In genomic region chr1:70907563-70908310, GRCh38 we compare ENCODE assay signal across 17 cellular contexts.
"Had no signal": no experiment of that assay in that cellular context is flagged by ENCODE, and none has a peak within 500 bp of the region (broad histone marks: within the 10 kb centered on the region; RNA-seq: fewer than 3 reads in every experiment).

No MANE protein-coding gene starts in this region.

- DNase-seq: dorsolateral prefrontal cortex; effector CD4-positive, alpha-beta T cell; hypothalamus; ovary; posterior cingulate gyrus; psoas muscle; right lobe of liver; small intestine; stimulated activated CD4-positive, alpha-beta T cell treated with anti-CD3 and anti-CD28 coated beads, Interleukin-15, amount 100 ng/mL, for 24 hours; stimulated activated CD4-positive, alpha-beta T cell treated with anti-CD3 and anti-CD28 coated beads, Interleukin-2, amount 100 ng/mL, for 48 hours; stimulated activated naive B cell treated with anti-CD40 and anti-IgM and Interleukin-4, amounts not matched to agents 10 μg/mL and 1 μg/mL and 100 μg/mL, for 72 hours; stomach; thyroid gland; trophoblast cell had no signal

- H3K9me3 Mint-ChIP-seq: neural progenitor cell had no signal

- H3K4me3 Mint-ChIP-seq: memory B cell; nephron; neural progenitor cell; stimulated activated naive B cell treated with anti-CD40 and anti-IgM and Interleukin-4, amounts not matched to agents 10 μg/mL and 1 μg/mL and 100 μg/mL, for 72 hours had no signal

- H3K27me3 Mint-ChIP-seq: memory B cell; stimulated activated naive B cell treated with anti-CD40 and anti-IgM and Interleukin-4, amounts not matched to agents 10 μg/mL and 1 μg/mL and 100 μg/mL, for 72 hours had no signal

- ATAC-seq: psoas muscle; right lobe of liver; stimulated activated naive B cell treated with anti-CD40 and anti-IgM and Interleukin-4, amounts not matched to agents 10 μg/mL and 1 μg/mL and 100 μg/mL, for 72 hours had no signal

- H3K36me3 Mint-ChIP-seq: memory B cell; neural progenitor cell; stimulated activated naive B cell treated with anti-CD40 and anti-IgM and Interleukin-4, amounts not matched to agents 10 μg/mL and 1 μg/mL and 100 μg/mL, for 72 hours had no signal

- H3K4me1 Mint-ChIP-seq: memory B cell; nephron; neural progenitor cell; stimulated activated naive B cell treated with anti-CD40 and anti-IgM and Interleukin-4, amounts not matched to agents 10 μg/mL and 1 μg/mL and 100 μg/mL, for 72 hours had no signal

- H3K27ac Mint-ChIP-seq: memory B cell; nephron; neural progenitor cell; stimulated activated naive B cell treated with anti-CD40 and anti-IgM and Interleukin-4, amounts not matched to agents 10 μg/mL and 1 μg/mL and 100 μg/mL, for 72 hours had no signal
